In genomic region chr2:88144914-88145497, GRCh38 we compare ENCODE assay signal across 2 cellular contexts.
TF ChIP-seq lines count a peak whose summit lies in the region.

No MANE protein-coding gene starts in this region.

TF ChIP-seq in liver, 16 proteins besides CTCF, POLR2A, EP300 and RAD21:
- peak; percentile 80 for TF ChIP-seq MAX (IDR thresholded peaks at IDR 0.05)
- peak; percentile 97 to 98 for TF ChIP-seq RXRA (IDR thresholded peaks at IDR 0.05)
- peak; percentile 58 for TF ChIP-seq REST (IDR thresholded peaks at IDR 0.05)
- TF ChIP-seq ATF3 (IDR thresholded peaks at IDR 0.05) = peak; percentile 65
- no peak for TF ChIP-seq HNF4G (IDR thresholded peaks at IDR 0.05)
- no peak for TF ChIP-seq FOXA1 (IDR thresholded peaks at IDR 0.05)
- no peak for TF ChIP-seq TAF1 (conservative IDR thresholded peaks at IDR 0.05)
- peak; percentile 88 for TF ChIP-seq YY1 (IDR thresholded peaks at IDR 0.05)
- TF ChIP-seq SP1 (IDR thresholded peaks at IDR 0.05) = peak; percentile 93
- peak; percentile 11 for TF ChIP-seq NR2F2 (IDR thresholded peaks at IDR 0.05)
- peak; percentile 78 to 85 for TF ChIP-seq HNF4A (conservative IDR thresholded peaks at IDR 0.05)
- TF ChIP-seq ZBTB33 (IDR thresholded peaks at IDR 0.05) = peak; percentile 83
- TF ChIP-seq GABPA (IDR thresholded peaks at IDR 0.05 in 1 of 2, conservative IDR thresholded peaks at IDR 0.05 in 1 of 2) = no peak
- TF ChIP-seq EGR1 (IDR thresholded peaks at IDR 0.05; ENCODE audit: low read depth in 2 of 2) = no peak
- peak; percentile 70 to 84 for TF ChIP-seq JUND (IDR thresholded peaks at IDR 0.05)
- TF ChIP-seq FOXA2 (IDR thresholded peaks at IDR 0.05) = peak; percentile 71

TF ChIP-seq in SK-N-SH, 30 proteins besides CTCF, POLR2A, EP300 and RAD21 (continued from another document):
- no peak for TF ChIP-seq MAX (IDR thresholded peaks at IDR 0.05; ENCODE audit: low read depth)
- TF ChIP-seq SMC3 (IDR thresholded peaks at IDR 0.05; ENCODE audit: low read depth, low read length) = no peak
- TF ChIP-seq GATA2 (CRISPR knock-in tag; IDR thresholded peaks at IDR 0.05) = no peak
- TF ChIP-seq FOXM1 (IDR thresholded peaks at IDR 0.05; ENCODE audit: low read depth) = no peak
- TF ChIP-seq ZBTB33 (IDR thresholded peaks at IDR 0.05; ENCODE audit: borderline replicate concordance, low read depth) = no peak
